Comparison of ENCODE assay signal across 8 cellular contexts in the genomic region with DNA sequence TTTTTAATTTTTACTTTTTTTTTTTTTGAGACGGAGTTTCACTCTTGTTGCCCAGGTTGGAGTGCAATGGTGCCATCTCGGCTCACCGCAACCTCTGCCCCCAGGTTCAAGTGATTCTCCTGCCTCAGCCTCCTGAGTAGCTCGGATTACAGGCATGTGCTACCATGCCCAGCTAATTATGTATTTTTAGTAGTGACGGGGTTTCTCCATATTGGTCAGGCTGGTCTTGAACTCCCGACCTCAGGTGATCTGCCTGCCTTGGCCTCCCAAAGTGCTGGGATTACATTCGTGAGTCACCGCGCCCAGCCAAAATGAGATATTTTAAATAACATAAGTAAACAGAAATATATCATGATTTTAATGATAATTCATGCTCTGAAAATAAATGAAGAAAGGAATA. TPM values are rescaled to one million over a fixed set of nuclear protein-coding genes. Genes with fewer than 3 reads are reported as not detected.
DNase-seq lines count a peak whose midpoint lies in the region; ATAC-seq, FAIRE-seq and TF ChIP-seq lines count a peak whose summit lies in the region.
"Not testable (repeated sequence)": the region's sequence is repeated elsewhere in the genome, so short reads cannot be mapped to it uniquely, and the experiment has no call there.

No MANE protein-coding gene starts in this region.

- H3K36me3 ChIP-seq in DOHH2 (ENCODE audit: control insufficient read depth, low read length) (peaks cover 31% of the 10 kb centered on the region), OCI-LY3 (replicated peaks; ENCODE audit: low read depth, low read length) (peaks cover 14% of the 10 kb centered on the region)
- not testable (repeated sequence) for H3K36me3 ChIP-seq in K562 (ENCODE audit: control insufficient read depth, insufficient read depth, low read length); HepG2 (replicated peaks in 1 of 2; ENCODE audit: control insufficient read depth in 1 of 2, insufficient read depth in 2 of 2, low read length in 2 of 2); neural progenitor cell

- 75% methylated on average over 6 of the region's 9 CpGs for WGBS in K562 (ENCODE audit: insufficient coverage, low coverage, missing lambda C conversion rate)
- 98% methylated on average over 9 of the region's 9 CpGs for WGBS in HepG2 (ENCODE audit: low lambda C conversion rate)

- not testable (repeated sequence) for TF ChIP-seq RAD21 in K562 (CRISPR knock-in tag; conservative IDR thresholded peaks at IDR 0.05 in 1 of 2, IDR thresholded peaks at IDR 0.05 in 1 of 2); HepG2 (CRISPR knock-in tag; IDR thresholded peaks at IDR 0.05)

- not testable (repeated sequence) for H3K9me1 ChIP-seq in K562 (ENCODE audit: control insufficient read depth, insufficient read depth, low read length)

- H4K20me1 ChIP-seq in DOHH2 (ENCODE audit: control insufficient read depth, insufficient read depth, low read depth, low read length); K562 (replicated peaks; ENCODE audit: control insufficient read depth, insufficient read depth, low read length): not testable (repeated sequence)
- H4K20me1 ChIP-seq in OCI-LY3 (ENCODE audit: insufficient read depth, low read length): peaks cover 17% of the 10 kb centered on the region
- H4K20me1 ChIP-seq in HepG2 (ENCODE audit: insufficient read depth, low read length): peaks cover 13% of the 10 kb centered on the region
- H4K20me1 ChIP-seq in neural progenitor cell (ENCODE audit: low read depth): peaks cover 14% of the 10 kb centered on the region

- not testable (repeated sequence) for TF ChIP-seq CTCF in DOHH2 (IDR thresholded peaks at IDR 0.05; ENCODE audit: low read depth, low read length, poor library complexity, severe bottlenecking); OCI-LY3 (IDR thresholded peaks at IDR 0.05; ENCODE audit: low read depth, low read length); activated B cell treated with CpG ODN at 0.5 μM for 24 hours (IDR thresholded peaks at IDR 0.05); K562 (IDR thresholded peaks at IDR 0.05 in 2 of 3, conservative IDR thresholded peaks at IDR 0.05 in 1 of 3; ENCODE audit: insufficient read depth in 2 of 3, low read depth in 1 of 3, low read length in 3 of 3); HepG2 (CRISPR knock-in tag; IDR thresholded peaks at IDR 0.05); neural progenitor cell (IDR thresholded peaks at IDR 0.05); type B pancreatic cell (conservative IDR thresholded peaks at IDR 0.05)

- H3K27ac ChIP-seq in DOHH2 (ENCODE audit: low read depth, low read length) (peak overlapping the region; percentile 80), OCI-LY3 (ENCODE audit: low read length) (peak overlapping the region; percentile 80)
- not testable (repeated sequence) for H3K27ac ChIP-seq in K562 (ENCODE audit: extremely low read depth, low read depth, low read length); HepG2 (ENCODE audit: extremely low read length, insufficient read depth, low read length); neural progenitor cell

- peaks cover 49% of the 10 kb centered on the region for H3K4me1 Mint-ChIP-seq in activated B cell treated with CpG ODN at 0.5 μM for 24 hours
- peaks cover 64% of the 10 kb centered on the region for H3K4me1 Mint-ChIP-seq in activated T-cell treated with anti-CD3 and anti-CD28 coated beads, Interleukin-2, amount 50 U/mL, for 72 hours (ENCODE audit: low read depth)
- peaks cover 23% of the 10 kb centered on the region for H3K4me1 Mint-ChIP-seq in neural progenitor cell
- H3K4me1 Mint-ChIP-seq in type B pancreatic cell (ENCODE audit: unreplicated experiment): peaks cover 22% of the 10 kb centered on the region

- FAIRE-seq in K562 (lab: Jason Lieb, UNC); HepG2 (lab: Jason Lieb, UNC): not testable (repeated sequence)

- POLR2A ChIA-PET in activated B cell treated with CpG ODN at 0.5 μM for 24 hours (lab: Charles Lee) (interaction anchor here (4.5 to 7.4 kb wide), 3 partner anchors 12 to 111 kb away, joined by 21 to 295 read pairs (median 234); no protein-coding TSS in a partner anchor), HepG2 (lab: Yijun Ruan, JAX) (interaction anchor here (0.8 to 4.5 kb wide), 3 partner anchors 46 to 141 kb away, joined by 3 to 76 read pairs (median 10); no protein-coding TSS in a partner anchor)
- POLR2A ChIA-PET in K562 (lab: Yijun Ruan, JAX): not testable (repeated sequence)

- H3K27ac Mint-ChIP-seq in activated B cell treated with CpG ODN at 0.5 μM for 24 hours, neural progenitor cell: not testable (repeated sequence)
- H3K27ac Mint-ChIP-seq in activated T-cell treated with anti-CD3 and anti-CD28 coated beads, Interleukin-2, amount 50 U/mL, for 72 hours: peak overlapping the region; percentile 99
- peak overlapping the region; percentile 93 for H3K27ac Mint-ChIP-seq in type B pancreatic cell

- not testable (repeated sequence) for H3K27me3 Mint-ChIP-seq in activated B cell treated with CpG ODN at 0.5 μM for 24 hours; activated T-cell treated with anti-CD3 and anti-CD28 coated beads, Interleukin-2, amount 50 U/mL, for 72 hours (ENCODE audit: low read depth); neural progenitor cell (ENCODE audit: insufficient read depth, low read depth); type B pancreatic cell

- H3K9me3 ChIP-seq in DOHH2 (ENCODE audit: control insufficient read depth, insufficient read depth, low read length); OCI-LY3 (ENCODE audit: insufficient read depth, low read length); K562 (replicated peaks; ENCODE audit: control insufficient read depth, insufficient read depth, low read depth, low read length); HepG2 (ENCODE audit: low read length); neural progenitor cell (ENCODE audit: low read depth): not testable (repeated sequence)

- intact Hi-C loops in activated B cell treated with CpG ODN at 0.5 μM for 24 hours (cut with micrococcal nuclease) (loop anchor here (5.0 kb wide), 2 partner anchors 112 to 228 kb away; no protein-coding TSS in a partner anchor), K562 (cut with micrococcal nuclease) (loop anchor here (5.0 kb wide), 1 partner anchor 122 kb away; no protein-coding TSS in a partner anchor), HepG2 (cut with micrococcal nuclease; ENCODE audit: unreplicated experiment) (loop anchor here (5.0 kb wide), 2 partner anchors 77 to 118 kb away; no protein-coding TSS in a partner anchor)

- DNase-seq in activated B cell treated with CpG ODN at 0.5 μM for 24 hours; activated T-cell treated with anti-CD3 and anti-CD28 coated beads, Interleukin-2, amount 50 U/mL, for 72 hours; K562 (ENCODE audit: extremely low read depth in 1 of 4, low spot score in 3 of 4); HepG2 (ENCODE audit: low spot score); neural progenitor cell (ENCODE audit: low spot score); type B pancreatic cell (ENCODE audit: extremely low spot score, unreplicated experiment): not testable (repeated sequence)

- not testable (repeated sequence) for TF ChIP-seq EP300 in K562 (IDR thresholded peaks at IDR 0.05; ENCODE audit: low read length); HepG2 (IDR thresholded peaks at IDR 0.05; ENCODE audit: low read depth in 2 of 2, low read length in 2 of 2); HepG2 (CRISPR knock-in tag; IDR thresholded peaks at IDR 0.05; ENCODE audit: borderline replicate concordance)

- peaks cover 21% of the 10 kb centered on the region for H3K36me3 Mint-ChIP-seq in activated B cell treated with CpG ODN at 0.5 μM for 24 hours (ENCODE audit: low read depth)
- H3K36me3 Mint-ChIP-seq in activated T-cell treated with anti-CD3 and anti-CD28 coated beads, Interleukin-2, amount 50 U/mL, for 72 hours (ENCODE audit: insufficient read depth in 2 of 2): peaks cover 11 to 18% of the 10 kb centered on the region in 2 donors
- not testable (repeated sequence) for H3K36me3 Mint-ChIP-seq in neural progenitor cell, type B pancreatic cell

- H3K79me2 ChIP-seq in DOHH2 (ENCODE audit: control insufficient read depth, low read length) (peaks cover 65% of the 10 kb centered on the region), OCI-LY3 (ENCODE audit: low read length) (peaks cover 53% of the 10 kb centered on the region), K562 (ENCODE audit: control insufficient read depth, insufficient read depth, low read length) (peaks cover 44% of the 10 kb centered on the region), HepG2 (ENCODE audit: insufficient read depth, low read length) (peaks cover 44% of the 10 kb centered on the region), neural progenitor cell (ENCODE audit: low read depth) (peaks cover 32% of the 10 kb centered on the region)

- BruUV-seq in K562 (replicated peaks; lab: Mats Ljungman, UMichigan); HepG2 (replicated peaks; lab: Mats Ljungman, UMichigan): not testable (repeated sequence)

- H3K4me3 Mint-ChIP-seq in activated B cell treated with CpG ODN at 0.5 μM for 24 hours: peak overlapping the region; percentile 100
- H3K4me3 Mint-ChIP-seq in activated T-cell treated with anti-CD3 and anti-CD28 coated beads, Interleukin-2, amount 50 U/mL, for 72 hours: peak overlapping the region; percentile 77 to 99
- peak overlapping the region; percentile 96 for H3K4me3 Mint-ChIP-seq in neural progenitor cell
- H3K4me3 Mint-ChIP-seq in type B pancreatic cell: peak overlapping the region; percentile 99

- H3K9me3 Mint-ChIP-seq in activated B cell treated with CpG ODN at 0.5 μM for 24 hours; activated T-cell treated with anti-CD3 and anti-CD28 coated beads, Interleukin-2, amount 50 U/mL, for 72 hours; neural progenitor cell; type B pancreatic cell: not testable (repeated sequence)

- not testable (repeated sequence) for H3K27me3 ChIP-seq in DOHH2 (ENCODE audit: control insufficient read depth, low read length); OCI-LY3 (ENCODE audit: low read depth, low read length); K562 (ENCODE audit: control insufficient read depth in 2 of 2, insufficient read depth in 2 of 2, low read length in 2 of 2); HepG2 (ENCODE audit: control insufficient read depth in 1 of 2, insufficient read depth in 2 of 2, low read length in 2 of 2); neural progenitor cell

- H3K9me2 ChIP-seq in DOHH2 (replicated peaks; ENCODE audit: control insufficient read depth, low read length): not testable (repeated sequence)

- not testable (repeated sequence) for TF ChIP-seq POLR2A in K562 (conservative IDR thresholded peaks at IDR 0.05); HepG2 (IDR thresholded peaks at IDR 0.05; ENCODE audit: insufficient read depth in 1 of 2, low read depth in 2 of 2, low read length in 2 of 2)

- H3K9ac ChIP-seq in OCI-LY3 (ENCODE audit: low read length): peak overlapping the region; percentile 82; the same call in 1 of the 2 replicates
- peak overlapping the region in 1 of 2 experiments; percentile 91; a peak in 1 of 4 replicates for H3K9ac ChIP-seq in K562 (ENCODE audit: insufficient read depth in 1 of 2, low read depth in 2 of 2, low read length in 2 of 2)
- not testable (repeated sequence) for H3K9ac ChIP-seq in HepG2 (ENCODE audit: insufficient read depth, low read depth, low read length); neural progenitor cell

- not testable (repeated sequence) for H2AFZ ChIP-seq in OCI-LY3 (ENCODE audit: low read depth, low read length); K562 (ENCODE audit: low read depth, low read length); HepG2 (ENCODE audit: low read length); neural progenitor cell (replicated peaks)

- ATAC-seq in activated B cell treated with CpG ODN at 0.5 μM for 24 hours (ENCODE audit: low read depth); activated T-cell treated with anti-CD3 and anti-CD28 coated beads, Interleukin-2, amount 50 U/mL, for 72 hours (replicated peaks in 1 of 2); K562; HepG2: not testable (repeated sequence)

- CTCF ChIA-PET in activated B cell treated with CpG ODN at 0.5 μM for 24 hours (lab: Charles Lee); K562 (lab: Yijun Ruan, JAX; ENCODE audit: low intra/inter-chr PET ratio); HepG2 (lab: Yijun Ruan, JAX; ENCODE audit: low intra/inter-chr PET ratio, low total read pairs): not testable (repeated sequence)

- peak overlapping the region; percentile 84 for H3K4me3 ChIP-seq in DOHH2 (ENCODE audit: low read length)
- peak overlapping the region; percentile 79 for H3K4me3 ChIP-seq in OCI-LY3 (ENCODE audit: low read length)
- H3K4me3 ChIP-seq in K562, neural progenitor cell: not testable (repeated sequence)
- peak overlapping the region in 1 of 3 experiments; percentile 100; a peak in 2 of 6 replicates for H3K4me3 ChIP-seq in HepG2 (replicated peaks in 1 of 3; ENCODE audit: insufficient read depth in 1 of 3, low read depth in 2 of 3, low read length in 3 of 3)

- in situ Hi-C loops in K562 (cut with MboI): loop anchor here (10.0 kb wide), 1 partner anchor 125 kb away; no protein-coding TSS in a partner anchor
- in situ Hi-C loops in HepG2 (cut with HindIII; ENCODE audit: extremely low pct_ligation_motif_present, low pct_unique_long_range_greater_than_20kb): not testable (repeated sequence)

- peaks cover 21% of the 10 kb centered on the region for H3F3A ChIP-seq in DOHH2 (ENCODE audit: control insufficient read depth, insufficient read depth)
- H3F3A ChIP-seq in neural progenitor cell (ENCODE audit: low read depth): peaks cover 11% of the 10 kb centered on the region

- peaks cover 48% of the 10 kb centered on the region for H3K4me1 ChIP-seq in DOHH2 (ENCODE audit: control insufficient read depth, low read length)
- peaks cover 39% of the 10 kb centered on the region for H3K4me1 ChIP-seq in OCI-LY3 (ENCODE audit: low read length)
- H3K4me1 ChIP-seq in K562 (replicated peaks in 1 of 2; ENCODE audit: control insufficient read depth in 2 of 2, insufficient read depth in 2 of 2, low read length in 2 of 2): not testable (repeated sequence)
- H3K4me1 ChIP-seq in HepG2 (ENCODE audit: insufficient read depth, low read length): peaks cover 48% of the 10 kb centered on the region
- H3K4me1 ChIP-seq in neural progenitor cell: peaks cover 12% of the 10 kb centered on the region

- H3K4me2 ChIP-seq in DOHH2 (ENCODE audit: low read length): peak overlapping the region; percentile 95
- peak overlapping the region; percentile 86 for H3K4me2 ChIP-seq in OCI-LY3 (ENCODE audit: low read length)
- H3K4me2 ChIP-seq in K562 (ENCODE audit: insufficient read depth, low read length): peak overlapping the region; percentile 88
- H3K4me2 ChIP-seq in HepG2 (ENCODE audit: low read depth, low read length): peak overlapping the region; percentile 96
- not testable (repeated sequence) for H3K4me2 ChIP-seq in neural progenitor cell

RNA-seq across cellular contexts. Expression of gene NCOA3, which starts 1.6 kb away (rescaled TPM):
- total RNA-seq in activated B cell treated with CpG ODN at 0.5 μM for 24 hours (186 and 187 TPM in 2 replicates), K562 (2014; rRNA removed) (12.1 and 12.4 TPM in 2 replicates), K562 (2014; rRNA removed; fragmentation: Illumina TruSeq; extraction: Trizol) (16.1 and 19.6 TPM in 2 replicates), K562 (2015; rRNA removed; fragmentation: Illumina TruSeq; extraction: Trizol) (17.1 and 17.2 TPM in 2 replicates), K562 (2021) (15.3 and 17.0 TPM in 2 replicates), HepG2 (2016; rRNA removed; fragmentation: Illumina TruSeq; extraction: Trizol) (56.8 and 76.2 TPM in 2 replicates), neural progenitor cell (ENCODE audit: low replicate concordance) (45.6 and 64.5 TPM in 2 replicates), type B pancreatic cell (ENCODE audit: low replicate concordance) (37.3 and 50.2 TPM in 2 replicates)
- total RNA-seq in activated T-cell treated with anti-CD3 and anti-CD28 coated beads, Interleukin-2, amount 50 U/mL, for 72 hours: 100 to 1,000 TPM in 1 of 2 donors, 10 to 100 TPM in 1; 76.0 to 113 TPM
- total RNA-seq in K562 (2011; cell fraction: chromatin; rRNA removed; ENCODE audit: low replicate concordance): 42.2 and 88.7 TPM in 2 replicates
- 19.5 and 23.2 TPM in 2 replicates for total RNA-seq in K562 (2011; cell fraction: nucleolus; rRNA removed)
- total RNA-seq in K562 (2011; cell fraction: nucleoplasm; rRNA removed): 36.6 and 49.6 TPM in 2 replicates
- polyA plus RNA-seq in K562 (2011; rRNA removed) (24.3 and 24.7 TPM in 2 replicates), K562 (2014; fragmentation: Illumina TruSeq; extraction: Trizol) (12.5 and 14.4 TPM in 2 replicates), K562 (2014; fragmentation: Nextera tagmentation; extraction: Ambion mirVana) (1 to 10 TPM; 3.2 to 4.7 TPM), K562 (2014; rRNA removed) (11.6 and 12.2 TPM in 2 replicates), HepG2 (2011; rRNA removed) (25.0 and 35.0 TPM in 2 replicates)
- 11.6 and 17.3 TPM in 2 replicates for polyA plus RNA-seq in K562 (2011; cell fraction: cytosol; rRNA removed)
- polyA plus RNA-seq in K562 (2011; cell fraction: nucleus; rRNA removed): 34.8 and 45.8 TPM in 2 replicates
- 9.0 and 14.7 TPM in 2 replicates for polyA plus RNA-seq in K562 (2012)
- 37.1 and 46.6 TPM in 2 replicates for polyA minus RNA-seq in K562 (2011; rRNA and poly(A)+ RNA removed)
- polyA minus RNA-seq in K562 (2011; cell fraction: cytosol; rRNA and poly(A)+ RNA removed): 16.8 and 20.7 TPM in 2 replicates
- polyA minus RNA-seq in K562 (2011; cell fraction: nucleus; rRNA and poly(A)+ RNA removed): 13.1 and 32.8 TPM in 2 replicates
- 30.2 and 36.5 TPM in 2 replicates for total RNA-seq in HepG2 (2016; cell fraction: cytosol; rRNA removed; fragmentation: Illumina TruSeq; extraction: Trizol; ENCODE audit: low read depth)
- 56.0 and 74.0 TPM in 2 replicates for total RNA-seq in HepG2 (2016; cell fraction: insoluble cytoplasmic fraction; rRNA removed; fragmentation: Illumina TruSeq; extraction: Trizol)
- total RNA-seq in HepG2 (2016; cell fraction: membrane; rRNA removed; fragmentation: Illumina TruSeq; extraction: Trizol): 34.2 and 36.7 TPM in 2 replicates
- 59.3 and 64.3 TPM in 2 replicates for total RNA-seq in HepG2 (2016; cell fraction: nucleus; rRNA removed; fragmentation: Illumina TruSeq; extraction: Trizol)
- polyA plus RNA-seq in HepG2 (2011; cell fraction: cytosol; rRNA removed): 17.2 and 18.9 TPM in 2 replicates
- 36.9 and 40.6 TPM in 2 replicates for polyA plus RNA-seq in HepG2 (2011; cell fraction: nucleus; rRNA removed)
- 22.6 and 26.9 TPM in 2 replicates for polyA plus RNA-seq in HepG2 (2012)
- 2.0 and 2.4 TPM in 2 replicates for polyA plus RNA-seq in HepG2 (2016; cell fraction: cytosol; fragmentation: Illumina TruSeq; extraction: Trizol; ENCODE audit: low read depth)
- polyA plus RNA-seq in HepG2 (2016; cell fraction: insoluble cytoplasmic fraction; fragmentation: Illumina TruSeq; extraction: Trizol; ENCODE audit: low read depth): 40.1 and 40.4 TPM in 2 replicates
- 5.5 and 5.7 TPM in 2 replicates for polyA plus RNA-seq in HepG2 (2016; cell fraction: membrane; fragmentation: Illumina TruSeq; extraction: Trizol; ENCODE audit: low read depth)
- polyA plus RNA-seq in HepG2 (2016; cell fraction: nucleus; fragmentation: Illumina TruSeq; extraction: Trizol; ENCODE audit: insufficient read depth, low read depth): 53.5 and 57.7 TPM in 2 replicates
- polyA minus RNA-seq in HepG2 (2011; rRNA and poly(A)+ RNA removed; ENCODE audit: low replicate concordance): 49.8 and 56.6 TPM in 2 replicates
- polyA minus RNA-seq in HepG2 (2011; cell fraction: cytosol; rRNA and poly(A)+ RNA removed): 41.6 and 42.5 TPM in 2 replicates
- polyA minus RNA-seq in HepG2 (2011; cell fraction: nucleus; rRNA and poly(A)+ RNA removed): 75.8 and 76.3 TPM in 2 replicates
